In the genomic region with DNA sequence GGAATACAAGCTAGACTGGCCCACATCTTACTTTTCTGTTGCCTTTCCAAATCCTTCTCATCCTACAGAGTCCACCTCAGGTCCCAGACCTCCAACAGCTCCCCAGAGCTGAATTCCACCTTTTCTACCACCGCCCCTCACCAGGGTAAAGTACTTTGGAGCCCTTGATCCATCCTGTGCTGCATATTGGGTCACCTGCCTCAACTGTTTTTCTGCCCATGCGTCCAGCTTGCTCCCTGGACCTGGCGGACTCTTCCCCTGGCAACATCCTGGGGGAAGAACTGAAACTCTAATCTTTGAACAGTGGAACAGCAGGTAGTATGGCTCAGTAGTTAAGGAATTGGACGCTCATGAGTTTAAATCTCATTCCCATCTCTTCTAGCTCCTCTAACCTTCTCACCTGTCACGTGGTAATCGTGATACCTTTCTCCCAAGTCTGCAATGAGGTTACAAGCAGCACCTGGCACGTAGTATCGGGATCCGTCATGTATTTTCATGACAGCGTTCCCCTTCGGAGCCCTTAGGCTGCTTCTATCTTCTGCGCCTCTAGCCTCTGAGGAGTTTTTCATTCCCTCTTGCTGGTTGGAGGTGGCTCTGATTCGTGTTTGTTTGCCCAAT, we compare ENCODE assay signal across 9 cellular contexts.
DNase-seq lines count a peak whose midpoint lies in the region; ATAC-seq, FAIRE-seq and TF ChIP-seq lines count a peak whose summit lies in the region.
"Had no signal": no experiment of that assay in that cellular context is flagged by ENCODE, and none has a peak within 500 bp of the region (broad histone marks: within the 10 kb centered on the region; RNA-seq: fewer than 3 reads in every experiment).

No MANE protein-coding gene starts in this region.

- H3F3A ChIP-seq in GM23338 (replicated peaks; ENCODE audit: low read depth) (no peaks in the 10 kb centered on the region), PC-3 (ENCODE audit: low read length, unreplicated experiment) (no peaks in the 10 kb centered on the region)

- H3K27ac Mint-ChIP-seq in GM23338 (no peak overlapping the region), mesothelial cell of epicardium (no peak overlapping the region)
- H3K27ac Mint-ChIP-seq: CD4-positive, alpha-beta T cell had no signal

- peaks cover 18% of the 10 kb centered on the region for H3K27me3 Mint-ChIP-seq in GM23338 (ENCODE audit: insufficient read depth, low read depth, poor library complexity)
- peaks cover 61% of the 10 kb centered on the region for H3K27me3 Mint-ChIP-seq in mesothelial cell of epicardium (ENCODE audit: low read depth)
- H3K27me3 Mint-ChIP-seq: CD4-positive, alpha-beta T cell had no signal

- H2AFZ ChIP-seq in GM23338 (peak overlapping the region; percentile 82; the same call in 1 of the 2 replicates), PC-3 (ENCODE audit: low read length) (no peak overlapping the region), H1 (ENCODE audit: low read length) (no peak overlapping the region)

- H2BK120ac ChIP-seq in H1 (replicated peaks; ENCODE audit: low read depth, low read length) = no peak overlapping the region

- TF ChIP-seq POLR2A in H1 (IDR thresholded peaks at IDR 0.05; ENCODE audit: control extremely low read depth in 1 of 2, low read depth in 2 of 2, low read length in 2 of 2) = no peak

- H3K4me1 Mint-ChIP-seq in GM23338 (peaks cover 34% of the 10 kb centered on the region), mesothelial cell of epicardium (peaks cover 8% of the 10 kb centered on the region)

- H4K5ac ChIP-seq in H1 (ENCODE audit: insufficient read length, low read depth, low read length) = no peak overlapping the region

- no peak overlapping the region for H2AK5ac ChIP-seq in H1 (ENCODE audit: low read depth, low read length)

- no peak for TF ChIP-seq CTCF in GM23338 (conservative IDR thresholded peaks at IDR 0.05; ENCODE audit: low read depth in 2 of 2)
- TF ChIP-seq CTCF in PC-3 (conservative IDR thresholded peaks at IDR 0.05; ENCODE audit: low read depth, low read length) = no peak
- no peak for TF ChIP-seq CTCF in H1 (IDR thresholded peaks at IDR 0.05; ENCODE audit: control extremely low read depth in 1 of 3, insufficient read depth in 1 of 3, low read depth in 1 of 3, low read length in 3 of 3)
- TF ChIP-seq CTCF in mesothelial cell of epicardium (IDR thresholded peaks at IDR 0.05; ENCODE audit: unreplicated experiment) = no peak

- no peak overlapping the region for H3K14ac ChIP-seq in H1 (ENCODE audit: insufficient read length)

- no peak overlapping the region for H3K4ac ChIP-seq in H1 (replicated peaks; ENCODE audit: insufficient read length, low read depth, low read length)

- POLR2A ChIA-PET in PC-3 (lab: Charles Lee; ENCODE audit: unreplicated experiment) (no interaction called here), H1 (lab: Charles Lee; ENCODE audit: partially characterized antibody) (interaction anchor here (0.6 to 1.8 kb wide), 3 partner anchors 11 to 392 kb away, joined by 3 to 4 read pairs (median 3); no protein-coding TSS in a partner anchor)

- no peak for FAIRE-seq in H1 (lab: Jason Lieb, UNC)

- H2BK12ac ChIP-seq in H1 (ENCODE audit: low read depth, low read length) = 0 out of 2 replicates have a peak overlapping the region, but pooled peaks have one; percentile 39

- H3K23ac ChIP-seq in H1 (ENCODE audit: insufficient read length) = no peak overlapping the region

- H3K9me2 ChIP-seq in GM23338 (ENCODE audit: insufficient read depth) = no peaks in the 10 kb centered on the region
- H3K9me2 ChIP-seq in PC-3 (replicated peaks; ENCODE audit: low read length) = no peaks in the 10 kb centered on the region

- no peaks in the 10 kb centered on the region for H3K23me2 ChIP-seq in H1 (ENCODE audit: low read depth, low read length)

- intact Hi-C loops in PC-3 (cut with micrococcal nuclease) = loop anchor here (2.0 to 5.0 kb wide), 3 partner anchors 392 to 627 kb away; no protein-coding TSS in a partner anchor
- intact Hi-C loops in sciatic nerve (cut with DNase I) = loop anchor here (2.0 kb wide), 1 partner anchor 391 kb away; no protein-coding TSS in a partner anchor

- no peaks in the 10 kb centered on the region for H3K9me3 Mint-ChIP-seq in GM23338
- no peaks in the 10 kb centered on the region for H3K9me3 Mint-ChIP-seq in mesothelial cell of epicardium
- H3K9me3 Mint-ChIP-seq: CD4-positive, alpha-beta T cell had no signal

- H3K4me3 Mint-ChIP-seq in GM23338 (no peak overlapping the region), mesothelial cell of epicardium (no peak overlapping the region)
- H3K4me3 Mint-ChIP-seq: CD4-positive, alpha-beta T cell had no signal

- H4K20me1 ChIP-seq in GM23338 (replicated peaks; ENCODE audit: insufficient read depth) (no peaks in the 10 kb centered on the region), PC-3 (ENCODE audit: low read length) (no peaks in the 10 kb centered on the region), H1 (replicated peaks in 1 of 2; ENCODE audit: control insufficient read depth in 1 of 2, insufficient read depth in 2 of 2, low read length in 2 of 2) (no peaks in the 10 kb centered on the region)

- no TSS peak for BruUV-seq in PC-3 (replicated peaks; lab: Mats Ljungman, UMichigan)

- H4K8ac ChIP-seq in H1 (ENCODE audit: extremely low read depth, insufficient read depth, low read length) = no peak overlapping the region

- H3K4me2 ChIP-seq in GM23338 (peak overlapping the region; percentile 65; the same call in 1 of the 2 replicates), PC-3 (ENCODE audit: low read length) (no peak overlapping the region; the same call in 1 of the 2 replicates), H1 (ENCODE audit: insufficient read depth in 1 of 2, low read depth in 2 of 2, low read length in 2 of 2) (0 out of 4 replicates have a peak overlapping the region, but pooled peaks of 1 of the 2 experiments have one; percentile 23)
- H3K4me2 ChIP-seq: KMS-11 had no signal

- no peak overlapping the region for H3K27ac ChIP-seq in GM23338 (ENCODE audit: low read depth)
- no peak overlapping the region for H3K27ac ChIP-seq in PC-3 (ENCODE audit: low read length)
- H3K27ac ChIP-seq in H1 (ENCODE audit: low read depth, low read length) = no peak overlapping the region
- H3K27ac ChIP-seq: KMS-11 had no signal

- ATAC-seq in GM23338 (no peak; the same call in 2 of the 3 replicates), PC-3 (peak; percentile 12; the same call in 1 of the 2 replicates), sciatic nerve (no peak), HG02623 (IDR thresholded peaks at IDR 0.05; ENCODE audit: unreplicated experiment) (no peak), GM18909 (IDR thresholded peaks at IDR 0.05; ENCODE audit: poor library complexity, unreplicated experiment) (no peak)

- H3K18ac ChIP-seq in H1 (ENCODE audit: extremely low read depth, low read length) = no peak overlapping the region

- H4K91ac ChIP-seq in H1 (replicated peaks; ENCODE audit: insufficient read length, low read length) = no peak overlapping the region

- no peak overlapping the region for H2BK15ac ChIP-seq in H1 (ENCODE audit: low read length)

- DNase-seq in GM23338 (ENCODE audit: low spot score) = no peak
- no peak for DNase-seq in PC-3
- no peak for DNase-seq in H1 (ENCODE audit: low read depth in 1 of 2, low spot score in 2 of 2)
- peak; percentile 6 for DNase-seq in sciatic nerve (ENCODE audit: low spot score)
- no peak for DNase-seq in mesothelial cell of epicardium (ENCODE audit: low spot score in 2 of 2, unreplicated experiment in 2 of 2)

- no peak overlapping the region for H3K9ac ChIP-seq in PC-3 (ENCODE audit: low read length)
- no peak overlapping the region for H3K9ac ChIP-seq in H1 (replicated peaks in 1 of 4; ENCODE audit: extremely low read depth in 1 of 4, low read depth in 3 of 4, low read length in 3 of 4)
- H3K9ac ChIP-seq: KMS-11 had no signal

- H3K27me3 ChIP-seq in GM23338 (ENCODE audit: insufficient read depth) (no peaks in the 10 kb centered on the region), PC-3 (ENCODE audit: low read length) (peaks cover 38% of the 10 kb centered on the region), H1 (replicated peaks in 1 of 4; ENCODE audit: control insufficient read depth in 3 of 4, extremely low read depth in 1 of 4, insufficient read depth in 3 of 4, low read length in 3 of 4) (no peaks in the 10 kb centered on the region; a peak in 1 of 7 replicates)

- no peak overlapping the region for H3K4me3 ChIP-seq in GM23338
- no peak overlapping the region for H3K4me3 ChIP-seq in PC-3 (ENCODE audit: low read length)
- H3K4me3 ChIP-seq in H1 (ENCODE audit: extremely low read depth in 1 of 4, insufficient read depth in 2 of 4, low read depth in 3 of 4, low read length in 4 of 4) = no peak overlapping the region

- WGBS in H1 (ENCODE audit: extremely low coverage in 1 of 2, insufficient coverage in 1 of 2, insufficient read length in 1 of 2, insufficient replicate concordance in 2 of 2, low coverage in 1 of 2, low lambda C conversion rate in 2 of 2, missing lambda C conversion rate in 1 of 2), 2 experiments = 65% methylated on average over 13 of the region's 13 CpGs; no CpG with 5 or more reads in 1 of the 2 experiments

- CTCF ChIA-PET in PC-3 (lab: Charles Lee) (interaction anchor here (0.6 to 1.2 kb wide), 13 partner anchors 24 to 628 kb away, joined by 3 to 14 read pairs (median 4); no protein-coding TSS in a partner anchor), H1 (lab: Charles Lee; ENCODE audit: partially characterized antibody) (interaction anchor here (0.7 to 10.9 kb wide), 112 partner anchors 10 to 651 kb away, joined by 3 to 142 read pairs (median 5); partner anchors contain the start of genes CEP164, FXYD2 and TMPRSS4)

- H3K79me2 ChIP-seq in GM23338 (replicated peaks; ENCODE audit: insufficient read depth) (no peaks in the 10 kb centered on the region), PC-3 (ENCODE audit: low read length) (no peaks in the 10 kb centered on the region), H1 (ENCODE audit: control insufficient read depth in 1 of 2, insufficient read depth in 2 of 2, low read length in 2 of 2) (no peaks in the 10 kb centered on the region)

- H3K36me3 ChIP-seq in GM23338 (ENCODE audit: insufficient read depth) = no peaks in the 10 kb centered on the region
- no peaks in the 10 kb centered on the region for H3K36me3 ChIP-seq in PC-3 (ENCODE audit: low read depth, low read length)
- no peaks in the 10 kb centered on the region for H3K36me3 ChIP-seq in H1 (ENCODE audit: control insufficient read depth in 2 of 4, insufficient read depth in 4 of 4, low read length in 3 of 4)

- no peaks in the 10 kb centered on the region for H3K9me3 ChIP-seq in PC-3 (ENCODE audit: low read length)
- no peaks in the 10 kb centered on the region for H3K9me3 ChIP-seq in H1 (ENCODE audit: insufficient read depth in 2 of 2, low read depth in 1 of 2, low read length in 1 of 2)

- TF ChIP-seq EP300 in H1 (IDR thresholded peaks at IDR 0.05; ENCODE audit: borderline replicate concordance in 1 of 2, low read depth in 2 of 2, low read length in 2 of 2) = no peak

- H3K79me1 ChIP-seq in H1 (ENCODE audit: low read depth, low read length) = no peaks in the 10 kb centered on the region

- no peak for TF ChIP-seq RAD21 in H1 (IDR thresholded peaks at IDR 0.05 in 1 of 2, conservative IDR thresholded peaks at IDR 0.05 in 1 of 2; ENCODE audit: low read depth in 2 of 2, low read length in 2 of 2)

- peaks cover 8% of the 10 kb centered on the region for H3K4me1 ChIP-seq in GM23338 (ENCODE audit: insufficient read depth)
- no peaks in the 10 kb centered on the region for H3K4me1 ChIP-seq in PC-3 (ENCODE audit: insufficient read depth, low read length)
- peaks cover 0 to 7% (median 4%) of the 10 kb centered on the region in 4 experiments; a peak in 6 of 7 replicates for H3K4me1 ChIP-seq in H1 (replicated peaks in 1 of 4; ENCODE audit: control insufficient read depth in 3 of 4, insufficient read depth in 4 of 4, low read length in 3 of 4)

- H2BK20ac ChIP-seq in H1 (ENCODE audit: low read length) = peak overlapping the region; percentile 61; the same call in 1 of the 2 replicates

- no peaks in the 10 kb centered on the region for H3K36me3 Mint-ChIP-seq in GM23338 (ENCODE audit: low read depth)
- H3K36me3 Mint-ChIP-seq in mesothelial cell of epicardium = no peaks in the 10 kb centered on the region

- no peak overlapping the region for H2BK5ac ChIP-seq in H1 (ENCODE audit: low read depth, low read length)

- H3K56ac ChIP-seq in H1 (replicated peaks; ENCODE audit: insufficient read length, low read depth, low read length) = no peak overlapping the region
